In the genomic region with DNA sequence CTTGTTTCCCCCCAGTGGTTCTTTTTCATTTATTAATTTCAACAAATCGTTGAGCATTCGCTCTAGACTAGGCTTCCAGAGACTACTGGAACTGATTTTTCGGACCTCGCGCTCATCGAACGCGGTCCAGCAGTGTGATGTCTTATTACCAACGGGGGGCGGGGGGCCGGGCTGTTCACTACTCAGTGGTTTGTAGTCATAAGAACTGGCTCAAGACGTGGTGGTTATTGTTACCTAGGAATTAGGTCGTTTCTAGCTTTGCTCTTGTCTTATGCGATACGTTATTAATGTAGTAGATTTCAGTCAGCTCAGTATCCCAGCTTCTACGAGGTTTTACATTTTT, we compare ENCODE assay signal across 8 cellular contexts. TPM values are rescaled to one million over a fixed set of nuclear protein-coding genes. Genes with fewer than 3 reads are reported as not detected.
DNase-seq lines count a peak whose midpoint lies in the region; ATAC-seq and TF ChIP-seq lines count a peak whose summit lies in the region.

No MANE protein-coding gene starts in this region.

- peaks cover 33% of the 10 kb centered on the region for H3K4me1 Mint-ChIP-seq in activated naive CD4-positive, alpha-beta T cell treated with anti-CD3 and anti-CD28 coated beads, Interleukin-2, amount 50 U/mL, for 24 hours
- peaks cover 21% of the 10 kb centered on the region for H3K4me1 Mint-ChIP-seq in T-helper 17 cell

- no peak for DNase-seq in activated naive CD4-positive, alpha-beta T cell treated with Interleukin-2 at 50 U/mL for 16 hours
- DNase-seq in T-helper 17 cell = no peak
- peak; percentile 27 for DNase-seq in fibroblast of the aortic adventitia (ENCODE audit: low read depth)
- no peak for DNase-seq in ovary
- DNase-seq in stimulated activated CD4-positive, alpha-beta T cell treated with anti-CD3 and anti-CD28 coated beads, Interleukin-4, amount 100 ng/mL, for 4 hours = no peak

- H3K4me3 ChIP-seq in fibroblast of the aortic adventitia (ENCODE audit: low read depth, low read length) (peak overlapping the region; percentile 99), ovary (peak overlapping the region; percentile 80)

- H3K4me3 Mint-ChIP-seq in activated naive CD4-positive, alpha-beta T cell treated with anti-CD3 and anti-CD28 coated beads, Interleukin-2, amount 50 U/mL, for 24 hours = peak overlapping the region; percentile 96
- H3K4me3 Mint-ChIP-seq in T-helper 17 cell = peak overlapping the region; percentile 94

- no peaks in the 10 kb centered on the region for H3K9me3 Mint-ChIP-seq in activated naive CD4-positive, alpha-beta T cell treated with anti-CD3 and anti-CD28 coated beads, Interleukin-2, amount 50 U/mL, for 24 hours

- no peak for TF ChIP-seq CTCF in fibroblast of the aortic adventitia (IDR thresholded peaks at IDR 0.05; ENCODE audit: insufficient read depth, low read length)
- TF ChIP-seq CTCF in ovary (IDR thresholded peaks at IDR 0.05) = no peak

- H3K9me3 ChIP-seq in T-helper 17 cell (ENCODE audit: control insufficient read depth, low read length, poor library complexity, severe bottlenecking) (no peaks in the 10 kb centered on the region), ovary (no peaks in the 10 kb centered on the region)

- no peak for TF ChIP-seq EP300 in ovary (IDR thresholded peaks at IDR 0.05)

- H3K27me3 Mint-ChIP-seq in activated naive CD4-positive, alpha-beta T cell treated with anti-CD3 and anti-CD28 coated beads, Interleukin-2, amount 50 U/mL, for 24 hours = no peaks in the 10 kb centered on the region
- H3K27me3 Mint-ChIP-seq in T-helper 17 cell = no peaks in the 10 kb centered on the region

- H3K36me3 Mint-ChIP-seq in activated naive CD4-positive, alpha-beta T cell treated with anti-CD3 and anti-CD28 coated beads, Interleukin-2, amount 50 U/mL, for 24 hours = peaks cover 17% of the 10 kb centered on the region
- peaks cover 7% of the 10 kb centered on the region for H3K36me3 Mint-ChIP-seq in T-helper 17 cell (ENCODE audit: low read depth)

- WGBS in ovary, 3 donors = 0 to 1% (median 0%) methylated on average over 16 of the region's 16 CpGs

- no peaks in the 10 kb centered on the region for H3K36me3 ChIP-seq in ovary

- intact Hi-C loops in ovary (cut with DNase I) = no loop called here

- H3K27me3 ChIP-seq in ovary = no peaks in the 10 kb centered on the region

- peak overlapping the region; percentile 94 for H3K27ac Mint-ChIP-seq in activated naive CD4-positive, alpha-beta T cell treated with anti-CD3 and anti-CD28 coated beads, Interleukin-2, amount 50 U/mL, for 24 hours
- peak overlapping the region; percentile 98 for H3K27ac Mint-ChIP-seq in T-helper 17 cell

- peaks cover 2% of the 10 kb centered on the region for H3K4me1 ChIP-seq in ovary (ENCODE audit: insufficient read depth)

- TF ChIP-seq POLR2A in ovary (IDR thresholded peaks at IDR 0.05) = no peak
- no peak for TF ChIP-seq POLR2A in GM18505 (IDR thresholded peaks at IDR 0.05; ENCODE audit: borderline replicate concordance, extremely low read depth, insufficient read depth, insufficient read length)

- peak overlapping the region; percentile 83 to 94 for H3K27ac ChIP-seq in ovary

- ATAC-seq in T-helper 17 cell (no peak), GM18505 (IDR thresholded peaks at IDR 0.05; ENCODE audit: unreplicated experiment) (no peak), HG02840 (IDR thresholded peaks at IDR 0.05; ENCODE audit: low FRiP score, unreplicated experiment) (no peak)

RNA-seq across cellular contexts. Expression of gene RBM5, which starts 0.9 kb away (rescaled TPM):
- total RNA-seq in T-helper 17 cell = 100 to 1,000 TPM; 292 to 353 TPM
- 104 and 142 TPM in 2 replicates for total RNA-seq in fibroblast of the aortic adventitia (ENCODE audit: low replicate concordance)
- total RNA-seq in ovary = 100 to 1,000 TPM; 146 to 202 (median 165) TPM
- 100 to 1,000 TPM; 123 to 207 TPM for polyA plus RNA-seq in ovary
